Comparison of ENCODE assay signal across 8 cellular contexts in genomic region chr7:128739990-128740682, GRCh38. TPM values are rescaled to one million over a fixed set of nuclear protein-coding genes. Genes with fewer than 3 reads are reported as not detected.
DNase-seq lines count a peak whose midpoint lies in the region; ATAC-seq and TF ChIP-seq lines count a peak whose summit lies in the region.

No MANE protein-coding gene starts in this region.

- peaks cover 52% of the 10 kb centered on the region for H3K4me1 Mint-ChIP-seq in CD4-positive, alpha-beta T cell (ENCODE audit: low read depth)
- peaks cover 19% of the 10 kb centered on the region for H3K4me1 Mint-ChIP-seq in endodermal cell

- peaks cover 60% of the 10 kb centered on the region for H3K79me2 ChIP-seq in PC-3 (ENCODE audit: low read length)

- POLR2A ChIA-PET in CD4-positive, alpha-beta T cell (lab: Charles Lee): interaction anchor here (0.6 to 2.6 kb wide), 9 partner anchors 8 to 315 kb away, joined by 3 to 23 read pairs (median 7); partner anchors contain the start of genes ATP6V1F and TNPO3
- POLR2A ChIA-PET in PC-3 (lab: Charles Lee; ENCODE audit: unreplicated experiment): interaction anchor here (0.5 to 0.7 kb wide), 4 partner anchors 10 to 1155 kb away, joined by 3 to 14 read pairs (median 4); partner anchors contain the start of gene GCC1

- no peak for DNase-seq in CD4-positive, alpha-beta T cell
- DNase-seq in PC-3 (no peak), endodermal cell (no peak), SIG-M5 (lab: John Stamatoyannopoulos, UW) (no peak), NCI-H2196 treated with DMSO at 0.1 percent for 48 hours (lab: John Stamatoyannopoulos, UW; ENCODE audit: unreplicated experiment) (no peak), NCI-H226 (no peak)
- no peak for DNase-seq in stimulated activated naive CD4-positive, alpha-beta T cell treated with Interleukin-2 at 50 U/mL for 16 hours (lab: John Stamatoyannopoulos, UW)

- H3K4me2 ChIP-seq in PC-3 (ENCODE audit: low read length): peak overlapping the region; percentile 89

- H3K9me3 ChIP-seq in CD4-positive, alpha-beta T cell (ENCODE audit: control insufficient read depth, low read length): no peaks in the 10 kb centered on the region
- no peaks in the 10 kb centered on the region for H3K9me3 ChIP-seq in PC-3 (ENCODE audit: low read length)
- no peaks in the 10 kb centered on the region for H3K9me3 ChIP-seq in endodermal cell (ENCODE audit: control insufficient read depth, low read length)
- no peaks in the 10 kb centered on the region for H3K9me3 ChIP-seq in neuron (ENCODE audit: low read length)

- no peak for TF ChIP-seq CTCF in CD4-positive, alpha-beta T cell (IDR thresholded peaks at IDR 0.05)
- TF ChIP-seq CTCF in PC-3 (conservative IDR thresholded peaks at IDR 0.05; ENCODE audit: low read depth, low read length) (no peak), endodermal cell (conservative IDR thresholded peaks at IDR 0.05) (no peak)

- H3K36me3 ChIP-seq in PC-3 (ENCODE audit: low read depth, low read length) (peaks cover 8% of the 10 kb centered on the region), endodermal cell (ENCODE audit: control insufficient read depth, insufficient read depth, low read length) (peaks cover under 1% of the 10 kb centered on the region), neuron (ENCODE audit: insufficient read depth, low read length) (no peaks in the 10 kb centered on the region)

- peaks cover 41% of the 10 kb centered on the region for H4K20me1 ChIP-seq in PC-3 (ENCODE audit: low read length)

- BruUV-seq in PC-3 (replicated peaks; lab: Mats Ljungman, UMichigan): no TSS peak

- peak overlapping the region; percentile 100 for H3K4me3 Mint-ChIP-seq in CD4-positive, alpha-beta T cell
- peak overlapping the region; percentile 99 for H3K4me3 Mint-ChIP-seq in endodermal cell

- intact Hi-C loops in CD4-positive, alpha-beta T cell (cut with DNase I, micrococcal nuclease): loop anchor here in 1 of 2 experiments (1.0 to 10.0 kb wide), 5 partner anchors 51 to 1155 kb away; partner anchors contain the start of genes ARF5, ATP6V1F, CCDC136 and GCC1
- intact Hi-C loops in PC-3 (cut with micrococcal nuclease): no loop called here

- H3K27ac ChIP-seq in CD4-positive, alpha-beta T cell (ENCODE audit: low read depth, low read length): peak overlapping the region; percentile 80
- H3K27ac ChIP-seq in PC-3 (ENCODE audit: low read length): 0 out of 2 replicates have a peak overlapping the region, but pooled peaks have one; percentile 61
- no peak overlapping the region for H3K27ac ChIP-seq in endodermal cell (ENCODE audit: low read depth, low read length)

- CTCF ChIA-PET in CD4-positive, alpha-beta T cell (lab: Charles Lee): interaction anchor here (1.3 kb wide), 1 partner anchor 143 kb away, joined by 4 read pairs; no protein-coding TSS in a partner anchor
- CTCF ChIA-PET in PC-3 (lab: Charles Lee): no interaction called here

- peak overlapping the region; percentile 96 for H3K4me3 ChIP-seq in PC-3 (ENCODE audit: low read length)
- H3K4me3 ChIP-seq in endodermal cell (ENCODE audit: low read length): peak overlapping the region; percentile 98
- peak overlapping the region; percentile 97 for H3K4me3 ChIP-seq in neuron (ENCODE audit: low read length)

- H3F3A ChIP-seq in PC-3 (ENCODE audit: low read length, unreplicated experiment): no peaks in the 10 kb centered on the region

- no peaks in the 10 kb centered on the region for H3K27me3 ChIP-seq in CD4-positive, alpha-beta T cell (ENCODE audit: control insufficient read depth, insufficient read depth, low read length)
- no peaks in the 10 kb centered on the region for H3K27me3 ChIP-seq in PC-3 (ENCODE audit: low read length)
- no peaks in the 10 kb centered on the region for H3K27me3 ChIP-seq in endodermal cell (ENCODE audit: control insufficient read depth, insufficient read depth, low read length, poor library complexity, severe bottlenecking)
- H3K27me3 ChIP-seq in neuron (ENCODE audit: insufficient read depth, low read length): no peaks in the 10 kb centered on the region

- ATAC-seq in CD4-positive, alpha-beta T cell (ENCODE audit: poor library complexity): no peak
- no peak for ATAC-seq in PC-3

- H3K4me1 ChIP-seq in PC-3 (ENCODE audit: insufficient read depth, low read length): peaks cover 49% of the 10 kb centered on the region
- H3K4me1 ChIP-seq in endodermal cell (ENCODE audit: control insufficient read depth, insufficient read depth, low read length): peaks cover 4% of the 10 kb centered on the region
- H3K4me1 ChIP-seq in neuron (ENCODE audit: insufficient read depth, low read length): peaks cover 17% of the 10 kb centered on the region

- H2AFZ ChIP-seq in PC-3 (ENCODE audit: low read length): peak overlapping the region; percentile 74; the same call in 1 of the 2 replicates
- H2AFZ ChIP-seq in neuron (ENCODE audit: low read depth, low read length): no peak overlapping the region

- H3K9ac ChIP-seq in PC-3 (ENCODE audit: low read length) (peak overlapping the region; percentile 95), endodermal cell (ENCODE audit: extremely low read depth, low read length, poor library complexity, severe bottlenecking) (peak overlapping the region; percentile 97)

- H3K27me3 Mint-ChIP-seq in CD4-positive, alpha-beta T cell: no peaks in the 10 kb centered on the region
- H3K27me3 Mint-ChIP-seq in endodermal cell (ENCODE audit: insufficient read depth): peaks cover 8% of the 10 kb centered on the region

- H3K27ac Mint-ChIP-seq in CD4-positive, alpha-beta T cell: peak overlapping the region; percentile 96
- peak overlapping the region; percentile 98 for H3K27ac Mint-ChIP-seq in endodermal cell

- 11 to 16% methylated on average over 9 to 13 of the region's 13 CpGs for WGBS in endodermal cell (ENCODE audit: insufficient coverage in 1 of 2, insufficient read length in 1 of 2), 2 experiments

- H3K9me2 ChIP-seq in PC-3 (replicated peaks; ENCODE audit: low read length): no peaks in the 10 kb centered on the region

- H3K9me3 Mint-ChIP-seq in CD4-positive, alpha-beta T cell: no peaks in the 10 kb centered on the region
- no peaks in the 10 kb centered on the region for H3K9me3 Mint-ChIP-seq in endodermal cell

- peaks cover 22% of the 10 kb centered on the region for H3K36me3 Mint-ChIP-seq in CD4-positive, alpha-beta T cell (ENCODE audit: low read depth)
- peaks cover 3% of the 10 kb centered on the region for H3K36me3 Mint-ChIP-seq in endodermal cell (ENCODE audit: low read depth)

RNA-seq across cellular contexts. Expression of gene CALU, which starts 1.0 kb away (rescaled TPM):
- 10 to 100 TPM; 28.4 to 29.9 TPM for total RNA-seq in CD4-positive, alpha-beta T cell
- total RNA-seq in PC-3 (2014; rRNA removed) (169 and 205 TPM in 2 replicates), endodermal cell (100 to 1,000 TPM; 160 to 186 TPM)
- polyA plus RNA-seq in endodermal cell (2013, experiment 1 of 2): 189 TPM
- polyA plus RNA-seq in endodermal cell (2013, experiment 2 of 2): 189 TPM

RNA-seq across cellular contexts. Expression of gene OPN1SW, which starts 35.5 kb away (rescaled TPM):
- not detected for total RNA-seq in CD4-positive, alpha-beta T cell
- not detected in 2 replicates for total RNA-seq in PC-3 (2014; rRNA removed)
- not detected for total RNA-seq in endodermal cell
- not detected for polyA plus RNA-seq in endodermal cell (2013, experiment 1 of 2)
- 0.25 TPM for polyA plus RNA-seq in endodermal cell (2013, experiment 2 of 2)

RNA-seq across cellular contexts. Expression of gene CCDC136, which starts 51.6 kb away (rescaled TPM):
- 1 to 10 TPM; 4.5 to 4.9 TPM for total RNA-seq in CD4-positive, alpha-beta T cell
- 9.8 and 10.5 TPM in 2 replicates for total RNA-seq in PC-3 (2014; rRNA removed)
- total RNA-seq in endodermal cell: 10 to 100 TPM; 46.0 to 51.2 TPM
- 53.3 TPM for polyA plus RNA-seq in endodermal cell (2013, experiment 1 of 2)
- 41.1 TPM for polyA plus RNA-seq in endodermal cell (2013, experiment 2 of 2)
